ENCODE assay signal across 7 cellular contexts in genomic region chr13:34941436-34941834, GRCh38. TPM values are rescaled to one million over a fixed set of nuclear protein-coding genes. Genes with fewer than 3 reads are reported as not detected.
A peak's percentile ranks its signal among the peaks of the same experiment; 100 is the strongest.
DNase-seq lines count a peak whose midpoint lies in the region; ATAC-seq and TF ChIP-seq lines count a peak whose summit lies in the region.

No MANE protein-coding gene starts in this region.

- H3K9me3 Mint-ChIP-seq in activated T-helper 2 cell treated with anti-CD3 and anti-CD28 coated beads, Interferon-gamma antibody, Interleukin-2, Interleukin-4, amounts not matched to agents 10 μg/mL and 5 μg/mL and 100 μg/mL, durations not matched to agents 14 hours and 24 hours and 36 hours, result no peaks in the 10 kb centered on the region
- H3K9me3 Mint-ChIP-seq in stimulated activated memory B cell treated with anti-CD40 and anti-IgM and Interleukin-4, amounts not matched to agents 10 μg/mL and 1 μg/mL and 100 μg/mL, for 72 hours, result no peaks in the 10 kb centered on the region

- peaks cover 16% of the 10 kb centered on the region for H3K4me1 Mint-ChIP-seq in activated T-helper 2 cell treated with anti-CD3 and anti-CD28 coated beads, Interferon-gamma antibody, Interleukin-2, Interleukin-4, amounts not matched to agents 10 μg/mL and 5 μg/mL and 100 μg/mL, durations not matched to agents 14 hours and 24 hours and 36 hours (ENCODE audit: low read depth)
- peaks cover 14% of the 10 kb centered on the region for H3K4me1 Mint-ChIP-seq in stimulated activated memory B cell treated with anti-CD40 and anti-IgM and Interleukin-4, amounts not matched to agents 10 μg/mL and 1 μg/mL and 100 μg/mL, for 72 hours

- no peaks in the 10 kb centered on the region; the same call in 1 of the 2 replicates for H3K27me3 ChIP-seq in iPS DF 6.9 (ENCODE audit: control insufficient read depth, insufficient read depth, low read length)

- DNase-seq in HFF-Myc (ENCODE audit: extremely low read depth, low read depth) (no peak), iPS DF 6.9 (ENCODE audit: low read depth, low spot score) (no peak), SW 1271 (lab: John Stamatoyannopoulos, UW) (no peak)
- DNase-seq in activated T-helper 2 cell treated with anti-CD3 and anti-CD28 coated beads, Interferon-gamma antibody, Interleukin-2, Interleukin-4, amounts not matched to agents 10 μg/mL and 5 μg/mL and 100 μg/mL, durations not matched to agents 14 hours and 24 hours and 36 hours (ENCODE audit: low spot score), result no peak

- peak overlapping the region; percentile 64 for H3K4me3 ChIP-seq in HFF-Myc (replicated peaks; ENCODE audit: low read depth, low read length)
- peak overlapping the region; percentile 95; the same call in 1 of the 2 replicates for H3K4me3 ChIP-seq in iPS DF 6.9 (ENCODE audit: low read length)

- H3K4me3 Mint-ChIP-seq in activated T-helper 2 cell treated with anti-CD3 and anti-CD28 coated beads, Interferon-gamma antibody, Interleukin-2, Interleukin-4, amounts not matched to agents 10 μg/mL and 5 μg/mL and 100 μg/mL, durations not matched to agents 14 hours and 24 hours and 36 hours (ENCODE audit: low read depth), result peak overlapping the region; percentile 85
- H3K4me3 Mint-ChIP-seq in stimulated activated memory B cell treated with anti-CD40 and anti-IgM and Interleukin-4, amounts not matched to agents 10 μg/mL and 1 μg/mL and 100 μg/mL, for 72 hours, result peak overlapping the region; percentile 97

- no peak overlapping the region for H3K27ac Mint-ChIP-seq in activated T-helper 2 cell treated with anti-CD3 and anti-CD28 coated beads, Interferon-gamma antibody, Interleukin-2, Interleukin-4, amounts not matched to agents 10 μg/mL and 5 μg/mL and 100 μg/mL, durations not matched to agents 14 hours and 24 hours and 36 hours
- no peak overlapping the region for H3K27ac Mint-ChIP-seq in stimulated activated memory B cell treated with anti-CD40 and anti-IgM and Interleukin-4, amounts not matched to agents 10 μg/mL and 1 μg/mL and 100 μg/mL, for 72 hours

- no peaks in the 10 kb centered on the region for H3K36me3 Mint-ChIP-seq in activated T-helper 2 cell treated with anti-CD3 and anti-CD28 coated beads, Interferon-gamma antibody, Interleukin-2, Interleukin-4, amounts not matched to agents 10 μg/mL and 5 μg/mL and 100 μg/mL, durations not matched to agents 14 hours and 24 hours and 36 hours (ENCODE audit: low read depth)
- H3K36me3 Mint-ChIP-seq in stimulated activated memory B cell treated with anti-CD40 and anti-IgM and Interleukin-4, amounts not matched to agents 10 μg/mL and 1 μg/mL and 100 μg/mL, for 72 hours, result no peaks in the 10 kb centered on the region

- H3K27me3 Mint-ChIP-seq in activated T-helper 2 cell treated with anti-CD3 and anti-CD28 coated beads, Interferon-gamma antibody, Interleukin-2, Interleukin-4, amounts not matched to agents 10 μg/mL and 5 μg/mL and 100 μg/mL, durations not matched to agents 14 hours and 24 hours and 36 hours (ENCODE audit: low read depth), result peaks cover 53% of the 10 kb centered on the region
- peaks cover 24% of the 10 kb centered on the region for H3K27me3 Mint-ChIP-seq in stimulated activated memory B cell treated with anti-CD40 and anti-IgM and Interleukin-4, amounts not matched to agents 10 μg/mL and 1 μg/mL and 100 μg/mL, for 72 hours

- no peaks in the 10 kb centered on the region for H3K36me3 ChIP-seq in iPS DF 6.9 (ENCODE audit: control insufficient read depth, insufficient read depth, low read length)

- no peaks in the 10 kb centered on the region for H3K9me3 ChIP-seq in iPS DF 6.9 (ENCODE audit: control insufficient read depth, insufficient read depth, low read length)

- ATAC-seq in stimulated activated memory B cell treated with anti-CD40 and anti-IgM and Interleukin-4, amounts not matched to agents 10 μg/mL and 1 μg/mL and 100 μg/mL, for 72 hours, result no peak
- ATAC-seq in GM19455 (IDR thresholded peaks at IDR 0.05; ENCODE audit: unreplicated experiment) (no peak), GM19023 (IDR thresholded peaks at IDR 0.05; ENCODE audit: unreplicated experiment) (no peak)

- no peak overlapping the region for H3K27ac ChIP-seq in iPS DF 6.9 (ENCODE audit: low read length)

- 0 out of 2 replicates have a peak, but pooled peaks cover 2% of the 10 kb centered on the region for H3K4me1 ChIP-seq in iPS DF 6.9 (ENCODE audit: control insufficient read depth, insufficient read depth, low read length)

- no peak for TF ChIP-seq CTCF in HFF-Myc (IDR thresholded peaks at IDR 0.05; ENCODE audit: low read depth, low read length, missing control alignments)

- no CpG with 5 or more reads among the region's 13 CpGs for WGBS in iPS DF 6.9 (ENCODE audit: insufficient coverage, insufficient read length)

- intact Hi-C loops in activated T-helper 2 cell treated with anti-CD3 and anti-CD28 coated beads, Interferon-gamma antibody, Interleukin-2, Interleukin-4, amounts not matched to agents 10 μg/mL and 5 μg/mL and 100 μg/mL, durations not matched to agents 14 hours and 24 hours and 36 hours (cut with micrococcal nuclease), result loop anchor here (5.0 to 10.0 kb wide), 4 partner anchors 216 to 1127 kb away; partner anchors contain the start of genes MAB21L1 and RFC3

RNA-seq across cellular contexts. Expression of gene NBEA, which starts 0.6 kb away (rescaled TPM):
- total RNA-seq in activated T-helper 2 cell treated with anti-CD3 and anti-CD28 coated beads, Interferon-gamma antibody, Interleukin-2, Interleukin-4, amounts not matched to agents 10 μg/mL and 5 μg/mL and 100 μg/mL, durations not matched to agents 14 hours and 24 hours and 36 hours, result 0.14 and 0.23 TPM in 2 replicates
